ENCODE assay signal across 22 cellular contexts in the genomic region with DNA sequence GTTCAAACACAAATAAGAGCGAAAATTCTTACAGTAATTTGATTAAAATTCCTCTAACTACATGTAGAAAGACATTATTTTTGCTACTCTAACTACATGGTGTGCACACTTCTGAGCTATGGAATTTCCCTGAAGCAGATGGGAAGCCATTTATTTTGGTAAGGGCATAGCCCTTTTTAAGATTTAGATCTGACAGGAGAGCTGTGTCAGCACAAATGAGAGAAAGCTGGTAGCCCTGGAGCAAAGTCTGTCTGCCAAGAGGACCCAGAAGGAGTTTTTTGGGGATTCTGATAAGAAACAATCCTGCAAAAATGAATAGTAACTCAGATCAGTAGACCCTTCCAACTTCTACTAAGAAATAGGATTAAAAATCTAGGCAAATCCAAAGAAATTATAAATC.
DNase-seq lines count a peak whose midpoint lies in the region; ATAC-seq, FAIRE-seq and TF ChIP-seq lines count a peak whose summit lies in the region.
"Had no signal": no experiment of that assay in that cellular context is flagged by ENCODE, and none has a peak within 500 bp of the region (broad histone marks: within the 10 kb centered on the region; RNA-seq: fewer than 3 reads in every experiment).

No MANE protein-coding gene starts in this region.

- BruUV-seq in IMR-90 (replicated peaks; lab: Mats Ljungman, UMichigan): no TSS peak

- DNase-seq in A549 (ENCODE audit: low read depth in 1 of 2, low spot score in 1 of 2) (no peak), IMR-90 (no peak), SK-N-MC (ENCODE audit: low read depth, low spot score) (peak; percentile 48), nephron progenitor cell (no peak), HT-29 (ENCODE audit: low spot score) (no peak), AML-193 (lab: John Stamatoyannopoulos, UW) (no peak), endothelial cell (ENCODE audit: low spot score) (no peak)
- DNase-seq: 8988T; CD4-positive, CD25-positive, alpha-beta regulatory T cell; CD8-positive, alpha-beta T cell; DMS 273 treated with DMSO at 0.1 percent for 48 hours; DMS79; EL; GDM1; GOT3; H7; HCEC 1CT had no signal

- H2BK20ac ChIP-seq in IMR-90 (ENCODE audit: low read depth, low read length): no peak overlapping the region

- TF ChIP-seq EP300 in A549 (IDR thresholded peaks at IDR 0.05): no peak

- no peak overlapping the region for H3K23ac ChIP-seq in IMR-90 (ENCODE audit: low read depth, low read length)

- no peak overlapping the region for H2BK5ac ChIP-seq in IMR-90 (ENCODE audit: low read depth, low read length, poor library complexity, severe bottlenecking)

- in situ Hi-C loops in IMR-90 (cut with MboI; ENCODE audit: low sequenced_read_pairs): no loop called here

- no peaks in the 10 kb centered on the region for H3K79me1 ChIP-seq in IMR-90 (ENCODE audit: low read depth in 1 of 2, low read length in 2 of 2)

- H3K56ac ChIP-seq in IMR-90 (ENCODE audit: extremely low read depth, insufficient read depth, low read length): no peak overlapping the region

- H3K9ac ChIP-seq in IMR-90 (ENCODE audit: low read depth, low read length): no peak overlapping the region
- H3K9ac ChIP-seq in SK-N-MC (ENCODE audit: insufficient read length): no peak overlapping the region
- H3K9ac ChIP-seq: BLaER1 had no signal

- H3K27ac Mint-ChIP-seq in nephron progenitor cell (peak overlapping the region; percentile 20), endothelial cell (ENCODE audit: unreplicated experiment) (no peak overlapping the region)
- H3K27ac Mint-ChIP-seq: B cell; CD4-positive, CD25-positive, alpha-beta regulatory T cell; CD8-positive, alpha-beta T cell had no signal

- POLR2A ChIA-PET in A549 (lab: Yijun Ruan, JAX): no interaction called here
- POLR2A ChIA-PET in IMR-90 (lab: Charles Lee; ENCODE audit: unreplicated experiment): no interaction called here

- H3K27me3 Mint-ChIP-seq in nephron progenitor cell (ENCODE audit: low read depth, poor library complexity) (no peaks in the 10 kb centered on the region), endothelial cell (ENCODE audit: unreplicated experiment) (no peaks in the 10 kb centered on the region)
- H3K27me3 Mint-ChIP-seq: B cell; CD4-positive, CD25-positive, alpha-beta regulatory T cell had no signal

- no peak overlapping the region for H4K91ac ChIP-seq in IMR-90 (ENCODE audit: insufficient read depth, low read depth, low read length)

- TF ChIP-seq POLR2A in A549 (IDR thresholded peaks at IDR 0.05; ENCODE audit: low read length) (no peak), IMR-90 (IDR thresholded peaks at IDR 0.05; ENCODE audit: low read depth, low read length) (no peak)

- H3K9me3 ChIP-seq in A549 (no peaks in the 10 kb centered on the region), IMR-90 (ENCODE audit: control insufficient read depth, insufficient read depth, low read length) (no peaks in the 10 kb centered on the region), SK-N-MC (ENCODE audit: low read depth, low read length) (no peaks in the 10 kb centered on the region)
- H3K9me3 ChIP-seq: BLaER1 had no signal

- no peak overlapping the region for H3K27ac ChIP-seq in A549
- H3K27ac ChIP-seq in IMR-90 (ENCODE audit: insufficient read depth, low read length): no peak overlapping the region
- H3K27ac ChIP-seq in SK-N-MC: peak overlapping the region; percentile 86
- H3K27ac ChIP-seq: BLaER1, C4-2B had no signal

- FAIRE-seq in A549 (lab: Jason Lieb, UNC): no peak
- FAIRE-seq: GM12878 had no signal

- H3K4me3 Mint-ChIP-seq in nephron progenitor cell: no peak overlapping the region
- no peak overlapping the region for H3K4me3 Mint-ChIP-seq in endothelial cell (ENCODE audit: unreplicated experiment)
- H3K4me3 Mint-ChIP-seq: B cell; CD4-positive, CD25-positive, alpha-beta regulatory T cell; CD8-positive, alpha-beta T cell had no signal

- H2AK5ac ChIP-seq in IMR-90 (ENCODE audit: low read depth, low read length): no peak overlapping the region

- H3K36me3 ChIP-seq in IMR-90 (ENCODE audit: control insufficient read depth, insufficient read depth, low read length) (no peaks in the 10 kb centered on the region), SK-N-MC (ENCODE audit: insufficient read depth, low read length) (no peaks in the 10 kb centered on the region)
- H3K36me3 ChIP-seq: BLaER1 had no signal

- H2BK15ac ChIP-seq in IMR-90 (ENCODE audit: low read depth, low read length): no peak overlapping the region

- H3K36me3 Mint-ChIP-seq in nephron progenitor cell (ENCODE audit: low read depth) (no peaks in the 10 kb centered on the region), endothelial cell (ENCODE audit: low read depth, unreplicated experiment) (no peaks in the 10 kb centered on the region)
- H3K36me3 Mint-ChIP-seq: CD4-positive, CD25-positive, alpha-beta regulatory T cell; CD8-positive, alpha-beta T cell had no signal

- no peaks in the 10 kb centered on the region for H3K4me1 ChIP-seq in A549
- no peaks in the 10 kb centered on the region for H3K4me1 ChIP-seq in IMR-90 (ENCODE audit: control insufficient read depth, insufficient read depth, low read length)
- H3K4me1 ChIP-seq: BLaER1 had no signal

- H4K5ac ChIP-seq in IMR-90 (ENCODE audit: low read depth, low read length): no peak overlapping the region

- no peaks in the 10 kb centered on the region for H3K9me3 Mint-ChIP-seq in nephron progenitor cell
- no peaks in the 10 kb centered on the region for H3K9me3 Mint-ChIP-seq in endothelial cell (ENCODE audit: unreplicated experiment)
- H3K9me3 Mint-ChIP-seq: CD8-positive, alpha-beta T cell had no signal

- no peak overlapping the region for H3K4ac ChIP-seq in IMR-90 (ENCODE audit: low read depth, low read length)

- no peak overlapping the region for H3K18ac ChIP-seq in IMR-90 (ENCODE audit: low read depth, low read length)

- no peak overlapping the region for H2BK120ac ChIP-seq in IMR-90 (ENCODE audit: low read depth, low read length)

- intact Hi-C loops in IMR-90 (cut with micrococcal nuclease): no loop called here

- H3K4me3 ChIP-seq in A549 (no peak overlapping the region), IMR-90 (ENCODE audit: insufficient read depth, low read depth, low read length) (no peak overlapping the region), SK-N-MC (peak overlapping the region; percentile 47)
- H3K4me3 ChIP-seq: BLaER1, GM12878 had no signal

- H4K8ac ChIP-seq in IMR-90 (ENCODE audit: low read depth in 2 of 2, low read length in 2 of 2): no peak overlapping the region

- dilution Hi-C loops in IMR-90 (cut with HindIII; ENCODE audit: low sequenced_read_pairs, unreplicated experiment): no loop called here

- 0% methylated on average over 1 of the region's 1 CpG for WGBS in A549 (ENCODE audit: missing lambda C conversion rate)
- no CpG with 5 or more reads among the region's 1 CpG for WGBS in IMR-90 (ENCODE audit: extremely low coverage in 2 of 2, insufficient read length in 1 of 2), 2 experiments

- no peak for TF ChIP-seq RAD21 in A549 (conservative IDR thresholded peaks at IDR 0.05 in 1 of 2, IDR thresholded peaks at IDR 0.05 in 1 of 2)
- TF ChIP-seq RAD21 in IMR-90 (IDR thresholded peaks at IDR 0.05; ENCODE audit: low read length): no peak

- no peak overlapping the region for H2AK9ac ChIP-seq in IMR-90 (replicated peaks; ENCODE audit: low read depth, low read length, poor library complexity)

- H2AFZ ChIP-seq in IMR-90 (replicated peaks; ENCODE audit: low read length, poor library complexity): no peak overlapping the region

- no peaks in the 10 kb centered on the region for H3K9me1 ChIP-seq in IMR-90 (ENCODE audit: insufficient read depth, low read length)

- H3K27me3 ChIP-seq in IMR-90 (ENCODE audit: control insufficient read depth, insufficient read depth, low read length): no peaks in the 10 kb centered on the region
- H3K27me3 ChIP-seq: BLaER1 had no signal

- H3K4me2 ChIP-seq in A549 (no peak overlapping the region), IMR-90 (ENCODE audit: low read depth, low read length) (no peak overlapping the region)
- H3K4me2 ChIP-seq: BLaER1 had no signal

- TF ChIP-seq CTCF in A549 (IDR thresholded peaks at IDR 0.05): no peak
- no peak for TF ChIP-seq CTCF in IMR-90 (conservative IDR thresholded peaks at IDR 0.05; ENCODE audit: low read depth, low read length)
- no peak for TF ChIP-seq CTCF in nephron progenitor cell (IDR thresholded peaks at IDR 0.05)
- TF ChIP-seq CTCF in endothelial cell (IDR thresholded peaks at IDR 0.05; ENCODE audit: unreplicated experiment): no peak

- ATAC-seq in A549 (no peak), IMR-90 (ENCODE audit: low read depth) (no peak), GM18861 (IDR thresholded peaks at IDR 0.05; ENCODE audit: unreplicated experiment) (no peak)
- ATAC-seq: CD8-positive, alpha-beta T cell; GM12878 had no signal

- no peaks in the 10 kb centered on the region for H4K20me1 ChIP-seq in IMR-90 (ENCODE audit: insufficient read depth, low read length)
- H4K20me1 ChIP-seq: BLaER1 had no signal

- no peak overlapping the region for H3K14ac ChIP-seq in IMR-90 (replicated peaks; ENCODE audit: low read depth, low read length)

- H3K4me1 Mint-ChIP-seq in nephron progenitor cell (peaks cover 23% of the 10 kb centered on the region), endothelial cell (ENCODE audit: unreplicated experiment) (no peaks in the 10 kb centered on the region)
- H3K4me1 Mint-ChIP-seq: B cell; CD4-positive, CD25-positive, alpha-beta regulatory T cell had no signal

- CTCF ChIA-PET in A549 (lab: Yijun Ruan, JAX) (no interaction called here), IMR-90 (lab: Yijun Ruan, JAX) (no interaction called here)

TF ChIP-seq in A549, 52 proteins besides CTCF, POLR2A, EP300 and RAD21 (continues in another document):
- peak; percentile 54 for TF ChIP-seq MAFK (IDR thresholded peaks at IDR 0.05; ENCODE audit: partially characterized antibody)
- TF ChIP-seq, protein P1, sequence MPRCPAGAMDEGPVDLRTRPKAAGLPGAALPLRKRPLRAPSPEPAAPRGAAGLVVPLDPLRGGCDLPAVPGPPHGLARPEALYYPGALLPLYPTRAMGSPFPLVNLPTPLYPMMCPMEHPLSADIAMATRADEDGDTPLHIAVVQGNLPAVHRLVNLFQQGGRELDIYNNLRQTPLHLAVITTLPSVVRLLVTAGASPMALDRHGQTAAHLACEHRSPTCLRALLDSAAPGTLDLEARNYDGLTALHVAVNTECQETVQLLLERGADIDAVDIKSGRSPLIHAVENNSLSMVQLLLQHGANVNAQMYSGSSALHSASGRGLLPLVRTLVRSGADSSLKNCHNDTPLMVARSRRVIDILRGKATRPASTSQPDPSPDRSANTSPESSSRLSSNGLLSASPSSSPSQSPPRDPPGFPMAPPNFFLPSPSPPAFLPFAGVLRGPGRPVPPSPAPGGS (IDR thresholded peaks at IDR 0.05): no peak

TF ChIP-seq in IMR-90, 13 proteins besides CTCF, POLR2A, EP300 and RAD21:
- peak; percentile 63 for TF ChIP-seq MAFK (IDR thresholded peaks at IDR 0.05; ENCODE audit: low read depth, low read length)
- TF ChIP-seq RFX5 (IDR thresholded peaks at IDR 0.05; ENCODE audit: low read depth, low read length): no peak
